In the genomic region with DNA sequence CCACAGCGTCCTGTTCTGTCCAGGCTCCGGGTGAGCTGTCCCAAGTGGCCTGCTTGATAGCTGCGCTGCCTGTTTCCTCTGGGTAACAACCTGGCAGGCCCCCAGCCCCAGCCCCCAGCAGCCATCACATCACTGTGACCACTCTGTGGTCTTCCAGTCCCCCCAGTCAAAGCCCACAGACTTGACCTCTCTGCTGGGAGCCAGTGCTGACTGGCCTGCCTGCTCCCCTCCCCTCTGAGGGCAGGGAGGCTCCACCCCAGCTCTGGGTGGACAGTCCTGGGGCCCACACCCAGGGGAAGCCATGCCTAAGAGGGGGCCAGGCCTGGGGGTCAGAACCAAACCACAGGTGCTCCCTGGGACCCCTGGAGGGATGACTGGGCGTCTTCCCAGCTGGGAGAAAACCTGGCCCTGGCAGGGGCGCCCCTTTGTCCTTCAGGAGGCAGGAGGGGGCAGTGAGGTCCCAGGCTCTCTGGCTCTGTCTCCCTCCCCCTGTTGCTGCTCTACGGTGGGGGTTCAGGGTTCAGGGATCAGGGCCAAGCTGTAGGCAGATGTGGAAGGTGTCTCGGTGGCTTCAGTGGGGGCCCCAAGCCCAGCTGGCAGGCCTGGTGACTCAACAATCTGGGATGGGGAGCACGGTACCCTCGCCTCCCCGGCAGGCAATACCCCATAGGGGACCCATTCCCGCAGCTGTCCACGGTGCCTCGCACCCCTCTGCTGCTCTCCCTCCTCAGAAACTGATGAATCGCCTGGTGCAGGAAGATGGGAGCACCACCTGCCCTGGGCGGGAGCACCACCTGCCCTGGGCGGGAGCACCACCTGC, we compare ENCODE assay signal across 20 cellular contexts. TPM values are rescaled to one million over a fixed set of nuclear protein-coding genes. Genes with fewer than 3 reads are reported as not detected.
A peak's percentile ranks its signal among the peaks of the same experiment; 100 is the strongest.
DNase-seq lines count a peak whose midpoint lies in the region; ATAC-seq, FAIRE-seq and TF ChIP-seq lines count a peak whose summit lies in the region.
"Had no signal": no experiment of that assay in that cellular context is flagged by ENCODE, and none has a peak within 500 bp of the region (broad histone marks: within the 10 kb centered on the region; RNA-seq: fewer than 3 reads in every experiment).

No MANE protein-coding gene starts in this region.

- H3K27me3 ChIP-seq in naive thymus-derived CD4-positive, alpha-beta T cell (ENCODE audit: control insufficient read depth in 2 of 2, insufficient read depth in 2 of 2, low read length in 2 of 2), result no peaks in the 10 kb centered on the region
- H3K27me3 ChIP-seq in tibial nerve, result peaks cover 0 to 14% of the 10 kb centered on the region in 2 donors
- peaks cover 0 to 36% (median 20%) of the 10 kb centered on the region in 45 donors for H3K27me3 ChIP-seq in dorsolateral prefrontal cortex

- H3K4me3 ChIP-seq in naive thymus-derived CD4-positive, alpha-beta T cell (ENCODE audit: low read length), result no peak overlapping the region
- H3K4me3 ChIP-seq in tibial nerve (no peak overlapping the region), dorsolateral prefrontal cortex (no peak overlapping the region)
- H3K4me3 ChIP-seq: lung, suprapubic skin had no signal

- H3K27ac Mint-ChIP-seq in stimulated activated naive CD8-positive, alpha-beta T cell treated with anti-CD3 and anti-CD28 coated beads, Interleukin-15, Interleukin-2, amounts not matched to agents 100 ng/mL and 50 ng/mL, for 24 hours, result no peak overlapping the region
- peak overlapping the region; percentile 66 for H3K27ac Mint-ChIP-seq in activated CD8-positive, alpha-beta T cell treated with anti-CD3 and anti-CD28 coated beads, Interleukin-2, amount 10 ng/mL, durations not matched to agents 7 days and 5 days
- H3K27ac Mint-ChIP-seq in naive thymus-derived CD4-positive, alpha-beta T cell, result peak overlapping the region in 6 of 9 donors; percentile 17 to 82 (median 58)

- H3K4me3 Mint-ChIP-seq in stimulated activated naive CD8-positive, alpha-beta T cell treated with anti-CD3 and anti-CD28 coated beads, Interleukin-15, Interleukin-2, amounts not matched to agents 100 ng/mL and 50 ng/mL, for 24 hours, result peak overlapping the region; percentile 10
- peak overlapping the region; percentile 40 for H3K4me3 Mint-ChIP-seq in activated CD8-positive, alpha-beta T cell treated with anti-CD3 and anti-CD28 coated beads, Interleukin-2, amount 10 ng/mL, durations not matched to agents 7 days and 5 days
- H3K4me3 Mint-ChIP-seq in naive thymus-derived CD4-positive, alpha-beta T cell, result peak overlapping the region in 6 of 10 donors; percentile 29 to 88 (median 56)

- no peaks in the 10 kb centered on the region for H3K9me3 ChIP-seq in naive thymus-derived CD4-positive, alpha-beta T cell (ENCODE audit: control insufficient read depth in 2 of 3, low read length in 3 of 3)
- H3K9me3 ChIP-seq in tibial nerve, result no peaks in the 10 kb centered on the region
- H3K9me3 ChIP-seq: suprapubic skin had no signal

- H3K36me3 Mint-ChIP-seq in stimulated activated naive CD8-positive, alpha-beta T cell treated with anti-CD3 and anti-CD28 coated beads, Interleukin-15, Interleukin-2, amounts not matched to agents 100 ng/mL and 50 ng/mL, for 24 hours (ENCODE audit: low read depth), result no peaks in the 10 kb centered on the region
- peaks cover 9% of the 10 kb centered on the region for H3K36me3 Mint-ChIP-seq in activated CD8-positive, alpha-beta T cell treated with anti-CD3 and anti-CD28 coated beads, Interleukin-2, amount 10 ng/mL, durations not matched to agents 7 days and 5 days (ENCODE audit: low read depth)
- peaks cover 0 to 4% (median 0%) of the 10 kb centered on the region in 5 donors for H3K36me3 Mint-ChIP-seq in naive thymus-derived CD4-positive, alpha-beta T cell

- TF ChIP-seq EP300 in tibial nerve (IDR thresholded peaks at IDR 0.05), result no peak

- DNase-seq in stimulated activated naive CD8-positive, alpha-beta T cell treated with anti-CD3 and anti-CD28 coated beads, Interleukin-15, Interleukin-2, amounts not matched to agents 100 U/mL and 50 U/mL, for 24 hours, result no peak
- DNase-seq in activated CD8-positive, alpha-beta T cell treated with anti-CD3 and anti-CD28 coated beads, Interleukin-2, amount 10 ng/mL, durations not matched to agents 7 days and 5 days, result no peak
- no peak for DNase-seq in naive thymus-derived CD4-positive, alpha-beta T cell
- DNase-seq in tibial nerve (ENCODE audit: low spot score in 2 of 2) (no peak), dorsolateral prefrontal cortex (no peak), GM12891 (ENCODE audit: insufficient read length, low spot score) (no peak)
- DNase-seq: activated CD4-positive, alpha-beta T cell treated with anti-CD3 and anti-CD28 coated beads for 48 hours; activated gamma-delta T cell; DMS79; effector CD8-positive, alpha-beta T cell; HFFc6; NCI-H2081; NCI-H526; occipital lobe; PC-9; SW 1271 had no signal

- H3K36me3 ChIP-seq in naive thymus-derived CD4-positive, alpha-beta T cell (ENCODE audit: control insufficient read depth in 2 of 3, insufficient read depth in 3 of 3, low read length in 3 of 3), result no peaks in the 10 kb centered on the region
- no peaks in the 10 kb centered on the region for H3K36me3 ChIP-seq in tibial nerve
- H3K36me3 ChIP-seq: suprapubic skin had no signal

- TF ChIP-seq POLR2A in tibial nerve (IDR thresholded peaks at IDR 0.05), result no peak
- TF ChIP-seq POLR2A in GM12891 (IDR thresholded peaks at IDR 0.05; ENCODE audit: low read depth, low read length), result no peak

- no peak for FAIRE-seq in GM12891 (lab: Jason Lieb, UNC)

- intact Hi-C loops in naive thymus-derived CD4-positive, alpha-beta T cell (cut with micrococcal nuclease), result no loop called here
- intact Hi-C loops in dorsolateral prefrontal cortex (cut with DNase I), result no loop called here

- peaks cover 5% of the 10 kb centered on the region for H3K4me1 Mint-ChIP-seq in stimulated activated naive CD8-positive, alpha-beta T cell treated with anti-CD3 and anti-CD28 coated beads, Interleukin-15, Interleukin-2, amounts not matched to agents 100 ng/mL and 50 ng/mL, for 24 hours (ENCODE audit: low read depth)
- peaks cover 13% of the 10 kb centered on the region for H3K4me1 Mint-ChIP-seq in activated CD8-positive, alpha-beta T cell treated with anti-CD3 and anti-CD28 coated beads, Interleukin-2, amount 10 ng/mL, durations not matched to agents 7 days and 5 days (ENCODE audit: low read depth)
- H3K4me1 Mint-ChIP-seq in naive thymus-derived CD4-positive, alpha-beta T cell, result peaks cover 4 to 15% (median 10%) of the 10 kb centered on the region in 7 donors

- no peak for ATAC-seq in stimulated activated naive CD8-positive, alpha-beta T cell treated with anti-CD3 and anti-CD28 coated beads, Interleukin-15, Interleukin-2, amounts not matched to agents 100 U/mL and 50 U/mL, for 24 hours
- no peak for ATAC-seq in activated CD8-positive, alpha-beta T cell treated with anti-CD3 and anti-CD28 coated beads, Interleukin-2, amount 10 ng/mL, durations not matched to agents 7 days and 5 days
- ATAC-seq in naive thymus-derived CD4-positive, alpha-beta T cell, result no peak
- ATAC-seq in HG02885 (IDR thresholded peaks at IDR 0.05; ENCODE audit: poor library complexity, unreplicated experiment), result no peak

- H3K9me3 Mint-ChIP-seq in stimulated activated naive CD8-positive, alpha-beta T cell treated with anti-CD3 and anti-CD28 coated beads, Interleukin-15, Interleukin-2, amounts not matched to agents 100 ng/mL and 50 ng/mL, for 24 hours, result no peaks in the 10 kb centered on the region
- no peaks in the 10 kb centered on the region for H3K9me3 Mint-ChIP-seq in activated CD8-positive, alpha-beta T cell treated with anti-CD3 and anti-CD28 coated beads, Interleukin-2, amount 10 ng/mL, durations not matched to agents 7 days and 5 days (ENCODE audit: insufficient read depth)
- H3K9me3 Mint-ChIP-seq in naive thymus-derived CD4-positive, alpha-beta T cell, result peaks cover 0 to 2% (median 0%) of the 10 kb centered on the region in 11 donors
- H3K9me3 Mint-ChIP-seq: HFFc6 had no signal

- H3K4me1 ChIP-seq in naive thymus-derived CD4-positive, alpha-beta T cell (ENCODE audit: control insufficient read depth in 2 of 2, insufficient read depth in 2 of 2, low read length in 2 of 2), result peaks cover 26 to 32% of the 10 kb centered on the region in 2 donors
- peaks cover 0 to 35% (median 23%) of the 10 kb centered on the region in 4 donors for H3K4me1 ChIP-seq in tibial nerve

- no peak for TF ChIP-seq CTCF in tibial nerve (IDR thresholded peaks at IDR 0.05)
- no peak for TF ChIP-seq CTCF in dorsolateral prefrontal cortex (IDR thresholded peaks at IDR 0.05 in 54 of 56, conservative IDR thresholded peaks at IDR 0.05 in 2 of 56; ENCODE audit: low read depth in 1 of 56, partially characterized antibody in 56 of 56)

- whole genome bisulfite sequencing in tibial nerve, 2 donors, result 86 to 88% methylated on average over 8 to 10 of the region's 16 CpGs

- H3K27ac ChIP-seq in naive thymus-derived CD4-positive, alpha-beta T cell (ENCODE audit: low read depth, low read length), result no peak overlapping the region
- H3K27ac ChIP-seq in tibial nerve (no peak overlapping the region), dorsolateral prefrontal cortex (no peak overlapping the region)

- no peaks in the 10 kb centered on the region for H3K27me3 Mint-ChIP-seq in stimulated activated naive CD8-positive, alpha-beta T cell treated with anti-CD3 and anti-CD28 coated beads, Interleukin-15, Interleukin-2, amounts not matched to agents 100 ng/mL and 50 ng/mL, for 24 hours
- no peaks in the 10 kb centered on the region for H3K27me3 Mint-ChIP-seq in activated CD8-positive, alpha-beta T cell treated with anti-CD3 and anti-CD28 coated beads, Interleukin-2, amount 10 ng/mL, durations not matched to agents 7 days and 5 days (ENCODE audit: low read depth)
- no peaks in the 10 kb centered on the region for H3K27me3 Mint-ChIP-seq in naive thymus-derived CD4-positive, alpha-beta T cell

- POLR2A ChIA-PET in activated CD8-positive, alpha-beta T cell treated with anti-CD3 and anti-CD28 coated beads, Interleukin-2, amount 10 ng/mL, durations not matched to agents 7 days and 5 days (lab: Charles Lee), result interaction anchor here (0.8 kb wide), 1 partner anchor 121 kb away, joined by 3 read pairs; no protein-coding TSS in a partner anchor
- POLR2A ChIA-PET in naive thymus-derived CD4-positive, alpha-beta T cell (lab: Charles Lee), result interaction anchor here (0.7 to 1.8 kb wide), 3 partner anchors 12 to 65 kb away, joined by 3 to 6 read pairs (median 3); a partner anchor contains a TSS

- CTCF ChIA-PET in activated CD8-positive, alpha-beta T cell treated with anti-CD3 and anti-CD28 coated beads, Interleukin-2, amount 10 ng/mL, durations not matched to agents 7 days and 5 days (lab: Charles Lee), result no interaction called here
- CTCF ChIA-PET in naive thymus-derived CD4-positive, alpha-beta T cell (lab: Charles Lee), result interaction anchor here (1.7 kb wide), 1 partner anchor 9 kb away, joined by 3 read pairs; no protein-coding TSS in a partner anchor

RNA-seq across cellular contexts. Expression of a gene that starts 1.8 kb away (rescaled TPM):
- 100 to 1,000 TPM; 257 to 264 TPM for total RNA-seq in activated CD8-positive, alpha-beta T cell treated with anti-CD3 and anti-CD28 coated beads, Interleukin-2, amount 10 ng/mL, durations not matched to agents 7 days and 5 days
- 100 to 1,000 TPM in 2 of 5 experiments, 10 to 100 TPM in 3; 14.6 to 264 (median 67.0) TPM for total RNA-seq in naive thymus-derived CD4-positive, alpha-beta T cell
- polyA plus RNA-seq in naive thymus-derived CD4-positive, alpha-beta T cell, result 1 to 10 TPM; 1.4 to 1.9 TPM
- 10 to 100 TPM; 10.5 to 36.0 (median 21.4) TPM for total RNA-seq in tibial nerve
- 10 to 100 TPM in 76 of 120 experiments, 1 to 10 TPM in 44; 4.8 to 45.0 (median 12.2) TPM for total RNA-seq in dorsolateral prefrontal cortex
- 92.3 TPM for polyA plus RNA-seq in GM12891 (2012; ENCODE audit: low read depth, missing spikeins)

RNA-seq across cellular contexts. Expression of a gene that starts 14.4 kb away (rescaled TPM):
- 10 to 100 TPM; 78.3 to 84.7 TPM for total RNA-seq in activated CD8-positive, alpha-beta T cell treated with anti-CD3 and anti-CD28 coated beads, Interleukin-2, amount 10 ng/mL, durations not matched to agents 7 days and 5 days
- total RNA-seq in naive thymus-derived CD4-positive, alpha-beta T cell, result 100 to 1,000 TPM in 2 of 5 experiments, 10 to 100 TPM in 3; 75.7 to 127 (median 95.0) TPM
- 10 to 100 TPM; 32.1 to 36.8 TPM for polyA plus RNA-seq in naive thymus-derived CD4-positive, alpha-beta T cell
- total RNA-seq in tibial nerve (10 to 100 TPM; 33.5 to 91.2 (median 47.9) TPM), dorsolateral prefrontal cortex (100 to 1,000 TPM in 17 of 120 experiments, 10 to 100 TPM in 103; 38.5 to 134 (median 72.6) TPM)
- 62.4 TPM for polyA plus RNA-seq in GM12891 (2012; ENCODE audit: low read depth, missing spikeins)

RNA-seq across cellular contexts. Expression of a gene that starts 46.5 kb away (rescaled TPM):
- total RNA-seq in activated CD8-positive, alpha-beta T cell treated with anti-CD3 and anti-CD28 coated beads, Interleukin-2, amount 10 ng/mL, durations not matched to agents 7 days and 5 days, result 100 to 1,000 TPM in 1 of 2 experiments, 10 to 100 TPM in 1; 99.5 to 111 TPM
- 100 to 1,000 TPM; 144 to 249 (median 176) TPM for total RNA-seq in naive thymus-derived CD4-positive, alpha-beta T cell
- polyA plus RNA-seq in naive thymus-derived CD4-positive, alpha-beta T cell, result 10 to 100 TPM; 46.1 to 81.3 TPM
- 100 to 1,000 TPM in 3 of 4 donors, 10 to 100 TPM in 1; 93.9 to 160 (median 124) TPM for total RNA-seq in tibial nerve
- 100 to 1,000 TPM in 117 of 120 experiments, 10 to 100 TPM in 3; 96.2 to 160 (median 125) TPM for total RNA-seq in dorsolateral prefrontal cortex
- polyA plus RNA-seq in GM12891 (2012; ENCODE audit: low read depth, missing spikeins), result 60.6 TPM
